8 cellular contexts compared by ENCODE assay signal in genomic region chr10:22554481-22555182, GRCh38.
DNase-seq lines count a peak whose midpoint lies in the region; ATAC-seq, FAIRE-seq and TF ChIP-seq lines count a peak whose summit lies in the region.

No MANE protein-coding gene starts in this region.

- DNase-seq in AG04449 (ENCODE audit: low read depth, low spot score): peak; percentile 29
- peak in 1 of 3 donors; percentile 52 for DNase-seq in Peyer's patch
- peak; percentile 93 for DNase-seq in fibroblast of villous mesenchyme (ENCODE audit: low read depth)
- peak in 52 of 56 donors; percentile 12 to 93 (median 62) for DNase-seq in nucleus accumbens (lab: John Stamatoyannopoulos, UW)
- DNase-seq in 8988T: no peak
- DNase-seq in NCI-H1436 treated with DMSO at 0.1 percent for 48 hours (lab: John Stamatoyannopoulos, UW): no peak
- DNase-seq in activated T-cell treated with anti-CD3 and anti-CD28 coated beads, Interleukin-2, amount 50 U/mL, for 4 hours: no peak
- DNase-seq in HTR-8/SVneo (ENCODE audit: insufficient read length, low spot score): no peak

- POLR2A ChIA-PET in AG04449 (lab: Yijun Ruan, JAX): interaction anchor here (0.9 kb wide), 1 partner anchor 118 kb away, joined by 5 read pairs; no protein-coding TSS in a partner anchor

- H3K36me3 Mint-ChIP-seq in activated T-cell treated with anti-CD3 and anti-CD28 coated beads, Interleukin-2, amount 50 U/mL, for 4 hours (ENCODE audit: insufficient read depth): peaks cover 17% of the 10 kb centered on the region

- no peak for ATAC-seq in activated T-cell treated with anti-CD3 and anti-CD28 coated beads, Interleukin-2, amount 50 U/mL, for 4 hours

- CTCF ChIA-PET in AG04449 (lab: Yijun Ruan, JAX): interaction anchor here (1.4 to 1.9 kb wide), 3 partner anchors 19 to 435 kb away, joined by 5 to 9 read pairs (median 6); no protein-coding TSS in a partner anchor

- no peak overlapping the region for H3K4me3 Mint-ChIP-seq in activated T-cell treated with anti-CD3 and anti-CD28 coated beads, Interleukin-2, amount 50 U/mL, for 4 hours

- no peaks in the 10 kb centered on the region for H3K4me1 ChIP-seq in Peyer's patch

- no peaks in the 10 kb centered on the region for H3K9me3 Mint-ChIP-seq in activated T-cell treated with anti-CD3 and anti-CD28 coated beads, Interleukin-2, amount 50 U/mL, for 4 hours

- peak overlapping the region in 3 of 4 donors; percentile 11 to 50 (median 41) for H3K27ac ChIP-seq in Peyer's patch

- H3K4me3 ChIP-seq in AG04449 (ENCODE audit: low read depth, low read length) (no peak overlapping the region; the same call in 1 of the 2 replicates), Peyer's patch (peak overlapping the region in 2 of 4 donors; percentile 5 to 13), fibroblast of villous mesenchyme (ENCODE audit: low read depth, low read length) (no peak overlapping the region)

- H3K4me1 Mint-ChIP-seq in activated T-cell treated with anti-CD3 and anti-CD28 coated beads, Interleukin-2, amount 50 U/mL, for 4 hours (ENCODE audit: low read depth): peaks cover 15% of the 10 kb centered on the region

- no peaks in the 10 kb centered on the region for H3K27me3 Mint-ChIP-seq in activated T-cell treated with anti-CD3 and anti-CD28 coated beads, Interleukin-2, amount 50 U/mL, for 4 hours (ENCODE audit: low read depth)

- no peak for TF ChIP-seq POLR2A in Peyer's patch (IDR thresholded peaks at IDR 0.05)

- TF ChIP-seq CTCF in AG04449 (IDR thresholded peaks at IDR 0.05; ENCODE audit: insufficient read depth, low read length, missing control alignments) (no peak), Peyer's patch (IDR thresholded peaks at IDR 0.05) (no peak), fibroblast of villous mesenchyme (IDR thresholded peaks at IDR 0.05; ENCODE audit: insufficient read depth, low read depth, low read length) (no peak)

- H3K9me3 ChIP-seq in Peyer's patch: no peaks in the 10 kb centered on the region

- FAIRE-seq in HTR-8/SVneo (lab: Jason Lieb, UNC): no peak

- H3K36me3 ChIP-seq in Peyer's patch: peaks cover 0 to 4% (median 0%) of the 10 kb centered on the region in 3 donors

- H3K27me3 ChIP-seq in Peyer's patch: no peaks in the 10 kb centered on the region

Comparison
In these comparisons a context has a peak if more than half of its experiments do, and no peak if none do; other contexts are left out.
1. DNase-seq: peak in AG04449 (single experiment), fibroblast of villous mesenchyme (single experiment) and nucleus accumbens (52 of 56); none in 8988T (single experiment), NCI-H1436 treated with DMSO at 0.1 percent for 48 hours (single experiment), activated T-cell treated with anti-CD3 and anti-CD28 coated beads, Interleukin-2, amount 50 U/mL, for 4 hours (single experiment) and HTR-8/SVneo (single experiment).